27 cellular contexts compared by ENCODE assay signal in the genomic region with DNA sequence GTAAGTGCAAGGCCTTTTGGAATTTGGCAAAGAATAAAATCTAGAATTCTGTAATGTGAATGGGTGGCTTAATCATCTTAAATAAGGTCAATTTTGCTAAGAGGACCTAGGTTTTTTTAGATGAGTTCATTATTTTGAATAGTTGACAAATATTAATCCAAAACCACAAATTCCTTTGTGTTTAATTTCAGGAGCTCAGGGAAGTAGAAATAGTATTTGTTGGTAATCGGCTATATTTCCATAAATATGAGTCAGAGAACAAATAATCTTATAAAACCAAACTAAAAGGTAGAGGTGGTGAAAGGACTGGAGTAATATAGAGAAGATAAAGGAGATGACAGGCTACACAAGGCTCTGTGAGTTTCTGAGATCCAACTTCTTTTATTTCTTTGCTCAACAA.
"Had no signal": no experiment of that assay in that cellular context is flagged by ENCODE, and none has a peak within 500 bp of the region (broad histone marks: within the 10 kb centered on the region; RNA-seq: fewer than 3 reads in every experiment).

No MANE protein-coding gene starts in this region.

- H3K27ac ChIP-seq: SJCRH30 had no signal

- H3K9me2 ChIP-seq: SK-N-SH had no signal

- H3K9ac ChIP-seq: SK-N-SH had no signal

- H3K4me2 ChIP-seq: SK-N-SH had no signal

- H3K4me3 ChIP-seq: MG63, SJCRH30 had no signal

- H3K9me3 ChIP-seq: MG63, SJCRH30, SK-N-SH had no signal

- H3K36me3 ChIP-seq: MG63, SJCRH30 had no signal

- H3K27me3 ChIP-seq: MG63, SJCRH30 had no signal

- ATAC-seq: activated CD8-positive, alpha-beta T cell treated with anti-CD3 and anti-CD28 coated beads for 36 hours; activated T-cell treated with anti-CD3 and anti-CD28 coated beads, Interleukin-2, amount 50 U/mL, for 72 hours; activated T-helper 17 cell treated with anti-CD3 and anti-CD28 coated beads, Interleukin-2, amount 50 U/mL, for 72 hours had no signal

- DNase-seq: activated CD4-positive, alpha-beta T cell treated with anti-CD3 and anti-CD28 coated beads, Interleukin-2, amount 10 ng/mL, durations not matched to agents 24 days and 14 days; activated CD4-positive, alpha-beta T cell treated with anti-CD3 and anti-CD28 coated beads, Interleukin-2, amount 50 U/mL, for 4 hours; activated CD8-positive, alpha-beta T cell treated with anti-CD3 and anti-CD28 coated beads for 36 hours; activated effector memory CD4-positive, alpha-beta T cell treated with anti-CD3 and anti-CD28 coated beads, Interleukin-2, amount 50 U/mL, for 16 hours; activated naive CD4-positive, alpha-beta T cell; activated naive CD4-positive, alpha-beta T cell treated with anti-CD3 and anti-CD28 coated beads, Interleukin-2, amount 50 U/mL, for 16 hours; activated naive CD8-positive, alpha-beta T cell treated with anti-CD3 and anti-CD28 coated beads for 36 hours; activated T-cell treated with anti-CD3 and anti-CD28 coated beads, Interleukin-2, amount 50 U/mL, for 1 hour; activated T-cell treated with anti-CD3 and anti-CD28 coated beads, Interleukin-2, amount 50 U/mL, for 72 hours; amniotic stem cell; aorta; central memory CD4-positive, alpha-beta T cell; Karpas-422; KBM-7; MG63; NCI-H1048; NCI-H1105 treated with DMSO at 0.1 percent for 48 hours; NCI-H1436; NCI-H1694; NCI-H1930; NCI-H345; NCI-H524 treated with DMSO at 0.1 percent for 48 hours; SHP77; SJCRH30; SK-N-SH had no signal

- FAIRE-seq: TTC549 had no signal
